ENCODE assay signal across 8 cellular contexts in the genomic region with DNA sequence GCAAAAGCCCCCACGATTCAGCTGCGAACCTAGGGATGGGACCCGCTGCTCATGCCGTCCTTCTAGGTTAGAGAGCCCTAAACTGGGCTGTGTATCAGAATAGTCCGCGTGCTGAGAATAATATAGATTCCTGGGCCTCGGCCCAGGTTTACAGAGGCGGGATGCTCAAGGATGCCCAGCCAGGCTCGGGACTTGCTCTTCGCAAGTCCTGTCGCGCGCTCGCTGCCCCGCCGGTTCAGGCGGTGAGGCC. TPM values are rescaled to one million over a fixed set of nuclear protein-coding genes. Genes with fewer than 3 reads are reported as not detected.
DNase-seq lines count a peak whose midpoint lies in the region; ATAC-seq, FAIRE-seq and TF ChIP-seq lines count a peak whose summit lies in the region.

No MANE protein-coding gene starts in this region.

- DNase-seq in foreskin fibroblast: no peak
- no peak for DNase-seq in small intestine
- DNase-seq in NCI-H2107 treated with DMSO at 0.1 percent for 48 hours (lab: John Stamatoyannopoulos, UW; ENCODE audit: unreplicated experiment): no peak
- DNase-seq in NCI-H82 treated with DMSO at 0.1 percent for 48 hours (lab: John Stamatoyannopoulos, UW; ENCODE audit: unreplicated experiment): no peak

- H3K4me3 ChIP-seq in foreskin fibroblast (ENCODE audit: low read depth in 1 of 2, low read length in 2 of 2) (peak overlapping the region; percentile 90 to 94), small intestine (ENCODE audit: low read depth in 1 of 2, low read length in 2 of 2) (peak overlapping the region in 1 of 2 donors; percentile 97)

- no peaks in the 10 kb centered on the region for H3K4me1 ChIP-seq in small intestine (ENCODE audit: control insufficient read depth in 2 of 2, insufficient read depth in 1 of 2, low read depth in 1 of 2, low read length in 1 of 2)

- H3K9me3 ChIP-seq in small intestine (ENCODE audit: control insufficient read depth, low read depth): no peaks in the 10 kb centered on the region

- ATAC-seq in GM21526 (IDR thresholded peaks at IDR 0.05; ENCODE audit: low FRiP score, unreplicated experiment): peak; percentile 24
- ATAC-seq in SK-N-SH treated with all-trans-retinoic acid at 6 μM for 48 hours: no peak
- no peak for ATAC-seq in GM18868 (IDR thresholded peaks at IDR 0.05; ENCODE audit: unreplicated experiment)
- ATAC-seq in GM21717 (IDR thresholded peaks at IDR 0.05; ENCODE audit: unreplicated experiment): no peak

- H3K27ac ChIP-seq in small intestine (ENCODE audit: low read depth in 1 of 2, low read length in 1 of 2): peak overlapping the region; percentile 25 to 86

- FAIRE-seq in small intestine (lab: Jason Lieb, UNC): no peak

- H3K36me3 ChIP-seq in small intestine (ENCODE audit: control insufficient read depth in 2 of 2, insufficient read depth in 2 of 2, low read length in 2 of 2): no peaks in the 10 kb centered on the region

- WGBS in small intestine, 3 donors: 4 to 10% (median 8%) methylated on average over 17 of the region's 17 CpGs

- no peak for TF ChIP-seq CTCF in foreskin fibroblast (IDR thresholded peaks at IDR 0.05; ENCODE audit: low read depth, low read length)

- H3K27me3 ChIP-seq in small intestine (ENCODE audit: control insufficient read depth in 2 of 2, insufficient read depth in 2 of 2, low read length in 2 of 2): no peaks in the 10 kb centered on the region

TF ChIP-seq in SK-N-SH treated with all-trans-retinoic acid at 6 μM for 48 hours, 23 proteins besides CTCF, POLR2A, EP300 and RAD21:
- TF ChIP-seq ZNF565 (CRISPR knock-in tag; conservative IDR thresholded peaks at IDR 0.05; ENCODE audit: low read depth) (no peak), ZNF8 (CRISPR knock-in tag; IDR thresholded peaks at IDR 0.05) (no peak), ZC3H10 (CRISPR knock-in tag; IDR thresholded peaks at IDR 0.05) (no peak), ZFP30 (CRISPR knock-in tag; IDR thresholded peaks at IDR 0.05) (peak; percentile 3; the same call in 1 of the 2 replicates), TSHZ2 (CRISPR knock-in tag; IDR thresholded peaks at IDR 0.05) (peak; percentile 55; the same call in 1 of the 2 replicates), ISL1 (CRISPR knock-in tag; IDR thresholded peaks at IDR 0.05) (no peak), ZFP3 (CRISPR knock-in tag; IDR thresholded peaks at IDR 0.05) (0 out of 2 replicates have a peak, but pooled peaks have one; percentile 76), ESRRG (CRISPR knock-in tag; IDR thresholded peaks at IDR 0.05) (no peak), TOX (CRISPR knock-in tag; IDR thresholded peaks at IDR 0.05; ENCODE audit: borderline replicate concordance) (no peak), ARNTL (CRISPR knock-in tag; IDR thresholded peaks at IDR 0.05; ENCODE audit: borderline replicate concordance, low read depth) (no peak), CSDC2 (CRISPR knock-in tag; IDR thresholded peaks at IDR 0.05) (peak; percentile 61; the same call in 1 of the 2 replicates)
- TF ChIP-seq, protein P1, sequence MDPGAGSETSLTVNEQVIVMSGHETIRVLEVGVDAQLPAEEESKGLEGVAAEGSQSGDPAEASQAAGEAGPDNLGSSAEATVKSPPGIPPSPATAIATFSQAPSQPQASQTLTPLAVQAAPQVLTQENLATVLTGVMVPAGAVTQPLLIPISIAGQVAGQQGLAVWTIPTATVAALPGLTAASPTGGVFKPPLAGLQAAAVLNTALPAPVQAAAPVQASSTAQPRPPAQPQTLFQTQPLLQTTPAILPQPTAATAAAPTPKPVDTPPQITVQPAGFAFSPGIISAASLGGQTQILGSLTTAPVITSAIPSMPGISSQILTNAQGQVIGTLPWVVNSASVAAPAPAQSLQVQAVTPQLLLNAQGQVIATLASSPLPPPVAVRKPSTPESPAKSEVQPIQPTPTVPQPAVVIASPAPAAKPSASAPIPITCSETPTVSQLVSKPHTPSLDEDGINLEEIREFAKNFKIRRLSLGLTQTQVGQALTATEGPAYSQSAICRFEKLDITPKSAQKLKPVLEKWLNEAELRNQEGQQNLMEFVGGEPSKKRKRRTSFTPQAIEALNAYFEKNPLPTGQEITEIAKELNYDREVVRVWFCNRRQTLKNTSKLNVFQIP (CRISPR knock-in tag; IDR thresholded peaks at IDR 0.05; ENCODE audit: borderline replicate concordance, low read depth): no peak
TF ChIP-seq in SK-N-SH treated with all-trans-retinoic acid at 6 μM for 48 hours: peak in this region for 4.

RNA-seq across cellular contexts. Expression of gene STMP1, which starts 0.3 kb away (rescaled TPM):
- polyA plus RNA-seq in small intestine: 10 to 100 TPM; 24.8 to 36.2 (median 30.5) TPM
